Comparison of ENCODE assay signal across 7 cellular contexts in the genomic region with DNA sequence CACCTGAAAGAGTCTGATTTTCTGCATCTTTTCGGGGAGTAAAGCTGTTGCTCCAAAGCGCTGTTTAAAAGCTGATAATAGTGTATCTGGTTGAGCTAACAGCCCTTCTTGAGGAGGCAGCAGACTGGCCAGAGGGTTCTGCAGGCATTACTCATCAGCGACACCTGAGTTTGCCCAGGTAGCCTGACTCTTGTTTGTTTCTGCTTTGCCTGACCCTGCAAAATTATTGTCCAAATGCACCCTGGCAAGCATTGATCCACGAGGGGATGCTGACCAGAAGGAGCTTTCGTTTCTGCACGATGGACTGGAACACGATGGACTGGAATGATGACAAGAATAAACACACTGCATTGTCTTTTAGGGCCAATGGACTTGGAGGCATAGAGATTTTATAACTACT. TPM values are rescaled to one million over a fixed set of nuclear protein-coding genes. Genes with fewer than 3 reads are reported as not detected.
A peak's percentile ranks its signal among the peaks of the same experiment; 100 is the strongest.
DNase-seq lines count a peak whose midpoint lies in the region; ATAC-seq and TF ChIP-seq lines count a peak whose summit lies in the region.

No MANE protein-coding gene starts in this region.

- H2BK15ac ChIP-seq in IMR-90 (ENCODE audit: low read depth, low read length): no peak overlapping the region

- H3K9me3 ChIP-seq in IMR-90 (ENCODE audit: control insufficient read depth, insufficient read depth, low read length) (no peaks in the 10 kb centered on the region), skeletal muscle tissue (ENCODE audit: control insufficient read depth in 3 of 3, low read length in 3 of 3) (no peaks in the 10 kb centered on the region)
- no peaks in the 10 kb centered on the region for H3K9me3 ChIP-seq in effector memory CD4-positive, alpha-beta T cell (ENCODE audit: control insufficient read depth, low read length)

- 89% methylated on average over 5 of the region's 7 CpGs; no CpG with 5 or more reads in 1 of the 2 experiments for WGBS in IMR-90 (ENCODE audit: extremely low coverage in 2 of 2, insufficient read length in 1 of 2), 2 experiments

- BruUV-seq in IMR-90 (replicated peaks; lab: Mats Ljungman, UMichigan): no TSS peak

- no peak overlapping the region; a peak in 1 of 4 replicates for H4K8ac ChIP-seq in IMR-90 (ENCODE audit: low read depth in 2 of 2, low read length in 2 of 2)

- no peak overlapping the region for H3K56ac ChIP-seq in IMR-90 (ENCODE audit: extremely low read depth, insufficient read depth, low read length)

- CTCF ChIA-PET in IMR-90 (lab: Yijun Ruan, JAX): no interaction called here

- H3K4me2 ChIP-seq in IMR-90 (ENCODE audit: low read depth, low read length): 0 out of 2 replicates have a peak overlapping the region, but pooled peaks have one; percentile 37

- dilution Hi-C loops in IMR-90 (cut with HindIII; ENCODE audit: low sequenced_read_pairs, unreplicated experiment): no loop called here

- no peak overlapping the region for H2BK120ac ChIP-seq in IMR-90 (ENCODE audit: low read depth, low read length)

- intact Hi-C loops in IMR-90 (cut with micrococcal nuclease): no loop called here

- TF ChIP-seq RAD21 in IMR-90 (IDR thresholded peaks at IDR 0.05; ENCODE audit: low read length): no peak

- H3K4ac ChIP-seq in IMR-90 (ENCODE audit: low read depth, low read length): peak overlapping the region; percentile 5; the same call in 1 of the 2 replicates

- no peak for TF ChIP-seq POLR2A in IMR-90 (IDR thresholded peaks at IDR 0.05; ENCODE audit: low read depth, low read length)

- H3K27ac ChIP-seq in IMR-90 (ENCODE audit: insufficient read depth, low read length): no peak overlapping the region
- peak overlapping the region; percentile 59 for H3K27ac ChIP-seq in effector memory CD4-positive, alpha-beta T cell (ENCODE audit: insufficient read depth, low read length, poor library complexity, severe bottlenecking)
- peak overlapping the region; percentile 52 for H3K27ac ChIP-seq in skeletal muscle tissue (ENCODE audit: low read depth, low read length)

- no peak overlapping the region for H3K18ac ChIP-seq in IMR-90 (ENCODE audit: low read depth, low read length)

- H2AFZ ChIP-seq in IMR-90 (replicated peaks; ENCODE audit: low read length, poor library complexity): peak overlapping the region; percentile 9

- H3K9ac ChIP-seq in IMR-90 (ENCODE audit: low read depth, low read length) (no peak overlapping the region), skeletal muscle tissue (ENCODE audit: low read depth in 1 of 3, low read length in 3 of 3) (peak overlapping the region in 2 of 3 donors; percentile 2 to 44)

- H3K9me1 ChIP-seq in IMR-90 (ENCODE audit: insufficient read depth, low read length): peaks cover 15% of the 10 kb centered on the region

- H2BK5ac ChIP-seq in IMR-90 (ENCODE audit: low read depth, low read length, poor library complexity, severe bottlenecking): peak overlapping the region; percentile 29

- POLR2A ChIA-PET in IMR-90 (lab: Charles Lee; ENCODE audit: unreplicated experiment): no interaction called here

- DNase-seq in IMR-90: no peak
- DNase-seq in effector memory CD4-positive, alpha-beta T cell: no peak
- DNase-seq in NCI-H1105 (lab: John Stamatoyannopoulos, UW): no peak
- DNase-seq in stimulated activated CD4-positive, alpha-beta T cell treated with anti-CD3 and anti-CD28 coated beads, Interleukin-1b, Interleukin-23, amount 100 ng/mL, for 48 hours: no peak

- no peak overlapping the region for H3K14ac ChIP-seq in IMR-90 (replicated peaks; ENCODE audit: low read depth, low read length)

- peak overlapping the region; percentile 63 for H2AK9ac ChIP-seq in IMR-90 (replicated peaks; ENCODE audit: low read depth, low read length, poor library complexity)

- no peak overlapping the region; the same call in 1 of the 2 replicates for H3K23ac ChIP-seq in IMR-90 (ENCODE audit: low read depth, low read length)

- H3K79me1 ChIP-seq in IMR-90 (ENCODE audit: low read depth in 1 of 2, low read length in 2 of 2): peaks cover 8 to 76% of the 10 kb centered on the region in 2 experiments

- TF ChIP-seq CTCF in IMR-90 (conservative IDR thresholded peaks at IDR 0.05; ENCODE audit: low read depth, low read length): no peak

- no peak overlapping the region for H4K5ac ChIP-seq in IMR-90 (ENCODE audit: low read depth, low read length)

- H3K27me3 ChIP-seq in IMR-90 (ENCODE audit: control insufficient read depth, insufficient read depth, low read length) (no peaks in the 10 kb centered on the region), skeletal muscle tissue (ENCODE audit: control insufficient read depth in 3 of 3, insufficient read depth in 3 of 3, low read length in 3 of 3) (no peaks in the 10 kb centered on the region)
- no peaks in the 10 kb centered on the region for H3K27me3 ChIP-seq in effector memory CD4-positive, alpha-beta T cell (replicated peaks; ENCODE audit: control insufficient read depth, insufficient read depth, low read length, poor library complexity, severe bottlenecking)

- H3K4me1 ChIP-seq in IMR-90 (ENCODE audit: control insufficient read depth, insufficient read depth, low read length): peaks cover 14% of the 10 kb centered on the region
- peaks cover 72% of the 10 kb centered on the region for H3K4me1 ChIP-seq in effector memory CD4-positive, alpha-beta T cell (ENCODE audit: control insufficient read depth, insufficient read depth, low read length, poor library complexity, severe bottlenecking)
- peaks cover 73 to 78% (median 74%) of the 10 kb centered on the region in 3 donors for H3K4me1 ChIP-seq in skeletal muscle tissue (ENCODE audit: control insufficient read depth in 3 of 3, insufficient read depth in 3 of 3, low read length in 3 of 3)

- no peak overlapping the region for H3K4me3 ChIP-seq in IMR-90 (ENCODE audit: insufficient read depth, low read depth, low read length)
- H3K4me3 ChIP-seq in effector memory CD4-positive, alpha-beta T cell (ENCODE audit: insufficient read depth, low read depth, low read length, poor library complexity, severe bottlenecking): peak overlapping the region; percentile 30
- H3K4me3 ChIP-seq in skeletal muscle tissue (ENCODE audit: low read length in 3 of 3): peak overlapping the region in 1 of 3 donors; percentile 11

- peaks cover 6% of the 10 kb centered on the region; the same call in 1 of the 2 replicates for H3K36me3 ChIP-seq in IMR-90 (ENCODE audit: control insufficient read depth, insufficient read depth, low read length)
- no peaks in the 10 kb centered on the region for H3K36me3 ChIP-seq in effector memory CD4-positive, alpha-beta T cell (ENCODE audit: control insufficient read depth, insufficient read depth, low read length)
- H3K36me3 ChIP-seq in skeletal muscle tissue (ENCODE audit: control insufficient read depth in 3 of 3, insufficient read depth in 3 of 3, low read length in 3 of 3): peaks cover 7 to 13% (median 10%) of the 10 kb centered on the region in 3 donors

- H2AK5ac ChIP-seq in IMR-90 (ENCODE audit: low read depth, low read length): peak overlapping the region; percentile 58; the same call in 1 of the 2 replicates

- peaks cover 81% of the 10 kb centered on the region for H4K20me1 ChIP-seq in IMR-90 (ENCODE audit: insufficient read depth, low read length)

- H4K91ac ChIP-seq in IMR-90 (ENCODE audit: insufficient read depth, low read depth, low read length): no peak overlapping the region

- peak overlapping the region; percentile 10; the same call in 1 of the 2 replicates for H2BK20ac ChIP-seq in IMR-90 (ENCODE audit: low read depth, low read length)

- in situ Hi-C loops in IMR-90 (cut with MboI; ENCODE audit: low sequenced_read_pairs): no loop called here

- ATAC-seq in GM19455 (IDR thresholded peaks at IDR 0.05; ENCODE audit: unreplicated experiment): peak; percentile 1
- ATAC-seq in IMR-90 (ENCODE audit: low read depth): no peak
- ATAC-seq in GM21381 (IDR thresholded peaks at IDR 0.05; ENCODE audit: unreplicated experiment): no peak

TF ChIP-seq in IMR-90, 13 proteins besides CTCF, POLR2A, EP300 and RAD21:
- TF ChIP-seq MAFK (IDR thresholded peaks at IDR 0.05; ENCODE audit: low read depth, low read length): no peak
- TF ChIP-seq, protein P1, sequence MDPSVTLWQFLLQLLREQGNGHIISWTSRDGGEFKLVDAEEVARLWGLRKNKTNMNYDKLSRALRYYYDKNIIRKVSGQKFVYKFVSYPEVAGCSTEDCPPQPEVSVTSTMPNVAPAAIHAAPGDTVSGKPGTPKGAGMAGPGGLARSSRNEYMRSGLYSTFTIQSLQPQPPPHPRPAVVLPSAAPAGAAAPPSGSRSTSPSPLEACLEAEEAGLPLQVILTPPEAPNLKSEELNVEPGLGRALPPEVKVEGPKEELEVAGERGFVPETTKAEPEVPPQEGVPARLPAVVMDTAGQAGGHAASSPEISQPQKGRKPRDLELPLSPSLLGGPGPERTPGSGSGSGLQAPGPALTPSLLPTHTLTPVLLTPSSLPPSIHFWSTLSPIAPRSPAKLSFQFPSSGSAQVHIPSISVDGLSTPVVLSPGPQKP (IDR thresholded peaks at IDR 0.05; ENCODE audit: borderline replicate concordance, low read depth, low read length): no peak
TF ChIP-seq in IMR-90: peak in this region for 0.

RNA-seq across cellular contexts. Expression of a gene that starts 6.2 kb away (rescaled TPM):
- 102 and 107 TPM in 2 replicates for total RNA-seq in IMR-90 (2012; rRNA removed)
- polyA plus RNA-seq in IMR-90 (2012; rRNA removed): 369 and 477 TPM in 2 replicates
- 472 and 612 TPM in 2 replicates for polyA plus RNA-seq in IMR-90 (2012; cell fraction: cytosol; rRNA removed)
- 114 and 169 TPM in 2 replicates for polyA plus RNA-seq in IMR-90 (2012; cell fraction: nucleus; rRNA removed; ENCODE audit: low replicate concordance)
- 122 TPM for total RNA-seq in skeletal muscle tissue

RNA-seq across cellular contexts. Expression of a gene that starts 54.5 kb away (rescaled TPM):
- total RNA-seq in IMR-90 (2012; rRNA removed): under 0.01 TPM in 1 of 2 replicates, not detected in the other
- polyA plus RNA-seq in IMR-90 (2012; rRNA removed): not detected in 2 replicates
- polyA plus RNA-seq in IMR-90 (2012; cell fraction: cytosol; rRNA removed): 0.01 and 0.13 TPM in 2 replicates
- 0.02 TPM in 1 of 2 replicates, not detected in the other for polyA plus RNA-seq in IMR-90 (2012; cell fraction: nucleus; rRNA removed; ENCODE audit: low replicate concordance)
- 3.1 TPM for total RNA-seq in skeletal muscle tissue
